Comparison of ENCODE assay signal across 18 cellular contexts in genomic region chr1:231189683-231190270, GRCh38. TPM values are rescaled to one million over a fixed set of nuclear protein-coding genes. Genes with fewer than 3 reads are reported as not detected.
DNase-seq lines count a peak whose midpoint lies in the region; ATAC-seq and TF ChIP-seq lines count a peak whose summit lies in the region.
"Had no signal": no experiment of that assay in that cellular context is flagged by ENCODE, and none has a peak within 500 bp of the region (broad histone marks: within the 10 kb centered on the region; RNA-seq: fewer than 3 reads in every experiment).

No MANE protein-coding gene starts in this region.

- TF ChIP-seq EP300 in stomach (IDR thresholded peaks at IDR 0.05), result no peak

- H3K27me3 ChIP-seq in endodermal cell (ENCODE audit: control insufficient read depth, insufficient read depth, low read length, poor library complexity, severe bottlenecking) (no peaks in the 10 kb centered on the region), stomach (peaks cover 0 to 45% (median 3%) of the 10 kb centered on the region in 3 donors)

- CTCF ChIA-PET in HEK293 (lab: Yijun Ruan, JAX), result interaction anchor here (0.6 kb wide), 1 partner anchor 1291 kb away, joined by 5 read pairs; no protein-coding TSS in a partner anchor

- H3K4me1 Mint-ChIP-seq in endodermal cell, result peaks cover 10% of the 10 kb centered on the region

- H3K27me3 Mint-ChIP-seq in endodermal cell (ENCODE audit: insufficient read depth), result peaks cover 63% of the 10 kb centered on the region

- no peak overlapping the region for H3K9ac ChIP-seq in endodermal cell (ENCODE audit: extremely low read depth, low read length, poor library complexity, severe bottlenecking)

- no peaks in the 10 kb centered on the region for H3K9me3 ChIP-seq in HEK293 (ENCODE audit: control insufficient read depth, insufficient read depth, low read depth, low read length)
- H3K9me3 ChIP-seq in endodermal cell (ENCODE audit: control insufficient read depth, low read length), result peaks cover 19% of the 10 kb centered on the region
- no peaks in the 10 kb centered on the region for H3K9me3 ChIP-seq in mucosa of descending colon
- peaks cover 0 to 11% (median 6%) of the 10 kb centered on the region in 4 donors for H3K9me3 ChIP-seq in stomach

- H3K4me3 Mint-ChIP-seq in endodermal cell, result no peak overlapping the region
- H3K4me3 Mint-ChIP-seq: CD4-positive, alpha-beta T cell; GM23338; HFFc6 had no signal

- no peak overlapping the region for H3K27ac Mint-ChIP-seq in endodermal cell
- H3K27ac Mint-ChIP-seq: CD4-positive, alpha-beta T cell; GM23338; HFFc6 had no signal

- H3K27ac ChIP-seq in HEK293 (ENCODE audit: extremely low read depth, low read depth, low read length) (no peak overlapping the region), endodermal cell (ENCODE audit: low read depth, low read length) (no peak overlapping the region), stomach (no peak overlapping the region)
- H3K27ac ChIP-seq: C4-2B, HL-60 had no signal

- H3K4me3 ChIP-seq in HEK293 (ENCODE audit: low read depth, low read length) (no peak overlapping the region), endodermal cell (ENCODE audit: low read length) (peak overlapping the region; percentile 54), mucosa of descending colon (no peak overlapping the region), stomach (no peak overlapping the region)
- H3K4me3 ChIP-seq: A549, GM23338 had no signal

- TF ChIP-seq POLR2A in stomach (IDR thresholded peaks at IDR 0.05), result no peak

- peaks cover 5% of the 10 kb centered on the region for H3K36me3 Mint-ChIP-seq in endodermal cell (ENCODE audit: low read depth)

- ATAC-seq in mucosa of descending colon, result peak; percentile 65
- ATAC-seq in sciatic nerve, result no peak
- ATAC-seq: A549, GM23338 had no signal

- H3K36me3 ChIP-seq in HEK293 (ENCODE audit: control insufficient read depth in 2 of 2, insufficient read depth in 1 of 2, low read length in 2 of 2) (no peaks in the 10 kb centered on the region), endodermal cell (ENCODE audit: control insufficient read depth, insufficient read depth, low read length) (no peaks in the 10 kb centered on the region), mucosa of descending colon (ENCODE audit: low read depth) (no peaks in the 10 kb centered on the region), stomach (no peaks in the 10 kb centered on the region)

- DNase-seq in endodermal cell, result no peak
- DNase-seq in mucosa of descending colon, result no peak
- peak; percentile 20 for DNase-seq in stomach
- DNase-seq in sciatic nerve (ENCODE audit: low spot score), result no peak
- DNase-seq in GDM1 (lab: John Stamatoyannopoulos, UW), result no peak
- DNase-seq: AML-193; CD4-positive, alpha-beta T cell; DMS153; DMS79; GF-D8; HCEC 1CT; HFFc6 had no signal

- intact Hi-C loops in mucosa of descending colon (cut with DNase I, micrococcal nuclease) (no loop called here), stomach (cut with DNase I; ENCODE audit: low total_unique reads) (no loop called here), sciatic nerve (cut with DNase I) (no loop called here)

- H3K4me1 ChIP-seq in HEK293 (ENCODE audit: control insufficient read depth, insufficient read depth, low read length) (no peaks in the 10 kb centered on the region), endodermal cell (ENCODE audit: control insufficient read depth, insufficient read depth, low read length) (peaks cover 9% of the 10 kb centered on the region), mucosa of descending colon (ENCODE audit: low read depth) (no peaks in the 10 kb centered on the region), stomach (peaks cover 5 to 16% (median 10%) of the 10 kb centered on the region in 4 donors)

- TF ChIP-seq CTCF in HEK293 (tag by site-specific recombination; IDR thresholded peaks at IDR 0.05) (no peak), endodermal cell (conservative IDR thresholded peaks at IDR 0.05) (no peak), mucosa of descending colon (IDR thresholded peaks at IDR 0.05) (no peak), stomach (IDR thresholded peaks at IDR 0.05) (no peak)

- 83 to 92% methylated on average over 1 to 5 of the region's 5 CpGs for WGBS in endodermal cell (ENCODE audit: insufficient coverage in 1 of 2, insufficient read length in 1 of 2), 2 experiments
- WGBS in stomach, 5 donors, result 83 to 93% (median 91%) methylated on average over 5 of the region's 5 CpGs

- peaks cover 46% of the 10 kb centered on the region for H3K9me3 Mint-ChIP-seq in endodermal cell

- POLR2A ChIA-PET in HEK293 (lab: Yijun Ruan, JAX), result no interaction called here

TF ChIP-seq in HEK293, 187 proteins besides CTCF, POLR2A, EP300 and RAD21:
- TF ChIP-seq ZNF624 (tag by site-specific recombination; IDR thresholded peaks at IDR 0.05) (no peak), ZNF621 (tag by site-specific recombination; IDR thresholded peaks at IDR 0.05) (no peak), ZNF211 (tag by site-specific recombination; IDR thresholded peaks at IDR 0.05; ENCODE audit: low read depth) (no peak), ZNF600 (tag by site-specific recombination; IDR thresholded peaks at IDR 0.05) (no peak), SETDB1 (IDR thresholded peaks at IDR 0.05; ENCODE audit: insufficient read length, low read length) (peak; percentile 30), ZBTB10 (tag by site-specific recombination; IDR thresholded peaks at IDR 0.05) (no peak), ZFP41 (tag by site-specific recombination; IDR thresholded peaks at IDR 0.05; ENCODE audit: borderline replicate concordance) (no peak), ZNF335 (tag by site-specific recombination; conservative IDR thresholded peaks at IDR 0.05) (no peak), ZNF280D (tag by site-specific recombination; IDR thresholded peaks at IDR 0.05) (peak; percentile 72; the same call in 1 of the 2 replicates), ZNF830 (tag by site-specific recombination; IDR thresholded peaks at IDR 0.05; ENCODE audit: low read depth) (no peak), ZNF274 (IDR thresholded peaks at IDR 0.05; ENCODE audit: low read length) (no peak), ZNF274 (tag by site-specific recombination; IDR thresholded peaks at IDR 0.05; ENCODE audit: borderline replicate concordance) (no peak)

RNA-seq across cellular contexts. Expression of gene TRIM67, which starts 27.9 kb away (rescaled TPM):
- total RNA-seq in endodermal cell (under 1 TPM; 0.04 TPM), mucosa of descending colon (under 1 TPM in 2 of 3 donors, not detected in 1; 0.05 to 0.22 TPM), stomach (under 1 TPM in 1 of 5 donors, not detected in 4; 0.18 TPM), sciatic nerve (0.04 TPM)
- polyA plus RNA-seq in endodermal cell (2013, experiment 1 of 2), result 1.1 TPM
- 1.0 TPM for polyA plus RNA-seq in endodermal cell (2013, experiment 2 of 2)
- under 1 TPM in 2 of 3 donors, not detected in 1; 0.03 to 0.15 TPM for polyA plus RNA-seq in stomach
- total RNA-seq: CD4-positive, alpha-beta T cell; HFFc6; HT1080 had no signal
- polyA plus RNA-seq: GM23338 had no signal

RNA-seq across cellular contexts. Expression of gene GNPAT, which starts 51.2 kb away (rescaled TPM):
- total RNA-seq in endodermal cell, result 10 to 100 TPM; 56.5 to 69.1 TPM
- polyA plus RNA-seq in endodermal cell (2013, experiment 1 of 2), result 73.7 TPM
- polyA plus RNA-seq in endodermal cell (2013, experiment 2 of 2), result 69.0 TPM
- 10 to 100 TPM; 31.7 to 45.8 (median 32.7) TPM for total RNA-seq in mucosa of descending colon
- 10 to 100 TPM; 35.9 to 76.8 (median 44.9) TPM for total RNA-seq in stomach
- 10 to 100 TPM; 41.8 to 46.6 (median 45.0) TPM for polyA plus RNA-seq in stomach
- total RNA-seq in sciatic nerve, result 35.7 TPM
